2 cellular contexts compared by ENCODE assay signal in the genomic region with DNA sequence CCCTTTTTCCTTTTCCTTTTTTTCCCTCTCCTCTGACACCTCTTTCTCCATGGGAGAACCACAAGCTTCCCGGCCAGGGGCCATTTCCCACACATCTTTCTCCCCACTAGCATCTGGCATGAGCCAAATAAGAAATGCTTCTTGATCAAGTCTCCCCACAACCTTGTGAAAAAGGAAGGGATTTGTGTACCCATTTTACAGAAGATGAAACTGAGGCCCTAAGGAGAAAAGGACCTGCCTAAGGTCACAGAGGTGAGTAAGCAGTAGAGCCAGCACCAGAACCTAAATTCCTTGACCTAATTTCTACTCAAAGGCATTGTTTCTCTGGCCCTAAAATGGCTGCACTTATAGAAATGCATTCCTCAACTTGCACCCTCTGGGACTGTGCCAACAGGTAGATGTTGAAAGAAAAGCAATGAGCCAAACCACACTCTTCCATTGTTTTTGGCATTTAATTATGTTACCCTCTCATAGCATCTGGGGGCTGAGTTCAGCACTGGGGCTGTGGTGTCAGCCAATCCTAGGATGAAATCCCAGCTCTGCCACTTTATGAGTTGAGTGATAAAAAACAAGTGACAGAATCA.
TF ChIP-seq lines count a peak whose summit lies in the region.

No MANE protein-coding gene starts in this region.

TF ChIP-seq in HEK293, 187 proteins besides CTCF, POLR2A, EP300 and RAD21:
- TF ChIP-seq ZNF664 (tag by site-specific recombination; IDR thresholded peaks at IDR 0.05) (peak; percentile 80; the same call in 1 of the 2 replicates), ZNF707 (tag by site-specific recombination; IDR thresholded peaks at IDR 0.05) (no peak), FEZF1 (tag by site-specific recombination; IDR thresholded peaks at IDR 0.05) (peak; percentile 48), ZNF580 (tag by site-specific recombination; IDR thresholded peaks at IDR 0.05) (0 out of 2 replicates have a peak, but pooled peaks have one; percentile 36)

TF ChIP-seq in H1, 55 proteins besides CTCF, POLR2A, EP300 and RAD21:
- TF ChIP-seq HDAC6 (IDR thresholded peaks at IDR 0.05; ENCODE audit: low read depth, low read length) (no peak), KDM1A (IDR thresholded peaks at IDR 0.05; ENCODE audit: borderline replicate concordance, low read length) (0 out of 2 replicates have a peak, but pooled peaks have one; percentile 40)
